8 cellular contexts compared by ENCODE assay signal in the genomic region with DNA sequence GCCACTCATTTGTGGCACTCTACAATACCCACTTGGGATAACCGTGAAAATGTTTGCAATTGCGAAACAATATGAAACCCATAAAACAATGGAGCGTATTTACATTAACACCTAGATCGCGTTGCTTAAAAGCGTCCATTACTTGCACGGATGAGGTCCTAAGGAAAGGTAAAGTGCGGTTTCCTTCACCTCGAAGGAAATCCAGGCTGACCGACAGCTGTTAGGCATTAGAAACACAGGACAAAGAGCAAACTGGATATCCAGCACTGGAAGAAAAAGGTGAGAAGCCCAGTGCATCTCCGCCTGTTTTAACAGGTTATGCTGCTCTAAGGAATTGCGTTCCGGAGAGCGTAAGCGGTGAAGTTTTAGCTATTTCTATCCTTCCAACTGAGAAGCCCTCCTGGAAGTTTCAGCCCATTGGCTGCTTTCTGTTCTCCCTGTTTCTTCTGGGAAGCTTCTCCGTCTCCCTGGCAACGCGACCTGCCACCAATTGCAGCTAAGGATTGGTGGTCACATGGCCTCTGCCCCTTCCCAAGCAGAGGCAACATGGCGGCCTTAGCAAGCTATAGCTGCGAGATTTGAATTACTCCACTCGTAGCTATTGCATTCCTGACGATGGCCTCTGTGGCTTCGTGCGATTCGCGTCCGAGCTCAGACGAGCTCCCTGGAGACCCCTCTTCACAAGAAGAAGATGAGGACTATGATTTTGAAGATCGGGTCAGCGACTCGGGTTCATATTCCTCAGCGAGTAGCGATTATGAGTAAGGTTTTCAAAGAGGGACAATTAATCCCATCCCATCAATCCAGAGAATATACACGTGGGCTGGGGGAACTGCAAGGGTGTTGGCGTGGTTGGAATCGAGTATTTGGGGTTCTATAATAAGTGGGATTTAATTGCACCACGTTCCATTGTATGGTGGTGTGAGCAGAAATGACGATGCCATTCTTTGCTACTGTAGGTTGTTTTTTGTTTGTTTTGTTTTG. TPM values are rescaled to one million over a fixed set of nuclear protein-coding genes. Genes with fewer than 3 reads are reported as not detected.
DNase-seq lines count a peak whose midpoint lies in the region; ATAC-seq, FAIRE-seq and TF ChIP-seq lines count a peak whose summit lies in the region.

A gene (plus strand): TSS at position 538 of the 984 bp plus-strand sequence. CDS start 78 bp downstream, at position 616.

- H3K27ac Mint-ChIP-seq in astrocyte (ENCODE audit: unreplicated experiment): peak within 1 kb of the TSS; percentile 100

- intact Hi-C loops in pancreas (cut with DNase I): no loop called here

- no peaks in the 10 kb centered on the region for H4K20me1 ChIP-seq in astrocyte (ENCODE audit: insufficient read depth, low read length)

- ATAC-seq in GM21515 (IDR thresholded peaks at IDR 0.05; ENCODE audit: unreplicated experiment) (peak; percentile 87), pancreas (peak; percentile 100)

- peak within 1 kb of the TSS; percentile 99 for H3K4me3 Mint-ChIP-seq in astrocyte (ENCODE audit: unreplicated experiment)

- peak within 1 kb of the TSS; percentile 86 for H2AFZ ChIP-seq in astrocyte (ENCODE audit: low read depth, low read length)

- WGBS in pancreas, 2 donors: 1% methylated on average over 38 of the region's 38 CpGs

- peaks cover 20% of the 10 kb centered on the region for H3K79me2 ChIP-seq in astrocyte (ENCODE audit: insufficient read depth, low read length)

- H3K9ac ChIP-seq in astrocyte (ENCODE audit: low read length): peak within 1 kb of the TSS; percentile 93

- no peaks in the 10 kb centered on the region for H3K36me3 Mint-ChIP-seq in astrocyte (ENCODE audit: low read depth, unreplicated experiment)

- H3K9me3 Mint-ChIP-seq in astrocyte (ENCODE audit: unreplicated experiment): no peaks in the 10 kb centered on the region

- no peaks in the 10 kb centered on the region for H3K27me3 ChIP-seq in astrocyte (ENCODE audit: insufficient read depth, low read length)
- H3K27me3 ChIP-seq in right atrium auricular region: no peaks in the 10 kb centered on the region
- H3K27me3 ChIP-seq in pancreas: peaks cover 0 to 6% (median 0%) of the 10 kb centered on the region in 4 donors

- H3K4me3 ChIP-seq in astrocyte (ENCODE audit: insufficient read depth, low read depth, low read length) (peak within 1 kb of the TSS; percentile 93), right atrium auricular region (peak within 1 kb of the TSS; percentile 62 to 65), pancreas (peak within 1 kb of the TSS; percentile 51 to 61 (median 58))

- H3K36me3 ChIP-seq in astrocyte (ENCODE audit: insufficient read depth, low read length) (no peaks in the 10 kb centered on the region), right atrium auricular region (no peaks in the 10 kb centered on the region), pancreas (no peaks in the 10 kb centered on the region)

- peak; percentile 80 for FAIRE-seq in astrocyte (lab: Jason Lieb, UNC)
- FAIRE-seq in pancreas (lab: Jason Lieb, UNC): peak; percentile 94

- H3K4me1 ChIP-seq in astrocyte (ENCODE audit: insufficient read depth, low read length) (peaks cover 4% of the 10 kb centered on the region), right atrium auricular region (peaks cover 0 to 14% of the 10 kb centered on the region in 2 donors), pancreas (peaks cover 0 to 10% (median 0%) of the 10 kb centered on the region in 3 donors)

- H3K9me3 ChIP-seq in astrocyte (ENCODE audit: insufficient read depth, low read depth, low read length) (no peaks in the 10 kb centered on the region), right atrium auricular region (no peaks in the 10 kb centered on the region), pancreas (no peaks in the 10 kb centered on the region)

- H3K27ac ChIP-seq in astrocyte (ENCODE audit: low read depth, low read length): peak within 1 kb of the TSS; percentile 86
- peak within 1 kb of the TSS; percentile 13 to 36 for H3K27ac ChIP-seq in right atrium auricular region
- peak within 1 kb of the TSS in 3 of 4 donors; percentile 55 to 60 (median 56) for H3K27ac ChIP-seq in pancreas

- TF ChIP-seq CTCF in astrocyte (IDR thresholded peaks at IDR 0.05; ENCODE audit: insufficient read depth, low read depth, low read length) (no peak), right atrium auricular region (IDR thresholded peaks at IDR 0.05) (no peak), pancreas (IDR thresholded peaks at IDR 0.05) (no peak)

- H3K27me3 Mint-ChIP-seq in astrocyte (ENCODE audit: low read depth, unreplicated experiment): no peaks in the 10 kb centered on the region

- H3K4me1 Mint-ChIP-seq in astrocyte (ENCODE audit: low read depth, unreplicated experiment): peaks cover 32% of the 10 kb centered on the region

- H3K4me2 ChIP-seq in astrocyte (ENCODE audit: low read length): peak within 1 kb of the TSS; percentile 91

- DNase-seq in DMS114 treated with DMSO at 0.1 percent for 48 hours (lab: John Stamatoyannopoulos, UW; ENCODE audit: unreplicated experiment) (peak; percentile 88), HT1080 (ENCODE audit: low read depth) (peak; percentile 96), OCI-M2 (lab: John Stamatoyannopoulos, UW; ENCODE audit: unreplicated experiment) (peak; percentile 84), astrocyte (ENCODE audit: low read depth) (peak; percentile 96), right atrium auricular region (ENCODE audit: low spot score) (peak; percentile 97), pancreas (peak; percentile 83 to 96 (median 93)), NCI-H774 (lab: John Stamatoyannopoulos, UW) (no peak)

RNA-seq across cellular contexts. Expression of the gene that starts here (rescaled TPM):
- total RNA-seq in HT1080 (2014; rRNA removed; shearing (Covaris generic)): 0.90 and 1.00 TPM in 2 replicates
- polyA plus RNA-seq in HT1080 (2015; cell fraction: cytosol; rRNA removed): 0.96 and 1.3 TPM in 2 replicates
- polyA plus RNA-seq in HT1080 (2015; cell fraction: nucleus; rRNA removed): 9.2 and 10.1 TPM in 2 replicates
- total RNA-seq in astrocyte: 21.9 and 25.1 TPM in 2 replicates
- 1 to 10 TPM; 1.8 to 4.7 TPM for total RNA-seq in right atrium auricular region
- 1 to 10 TPM; 1.7 to 8.1 (median 4.1) TPM for total RNA-seq in pancreas
- polyA plus RNA-seq in pancreas: 1 to 10 TPM; 3.2 to 5.5 TPM

Comparison
In these comparisons a context has a peak if more than half of its experiments do, and no peak if none do; other contexts are left out.
1. H3K27ac ChIP-seq: peak in every context shown above with its lines; median percentile 86 in astrocyte; 56 in pancreas; 24 in right atrium auricular region.